ENCODE assay signal across 1 cellular context in genomic region chr20:1730981-1731711, GRCh38.
TF ChIP-seq lines count a peak whose summit lies in the region.

No MANE protein-coding gene starts in this region.

TF ChIP-seq in GM12878, 131 proteins besides CTCF, POLR2A, EP300 and RAD21 (continued from another document):
- peak; percentile 27; the same call in 1 of the 2 replicates for TF ChIP-seq MTA2 (IDR thresholded peaks at IDR 0.05; ENCODE audit: low read depth)
